In the genomic region with DNA sequence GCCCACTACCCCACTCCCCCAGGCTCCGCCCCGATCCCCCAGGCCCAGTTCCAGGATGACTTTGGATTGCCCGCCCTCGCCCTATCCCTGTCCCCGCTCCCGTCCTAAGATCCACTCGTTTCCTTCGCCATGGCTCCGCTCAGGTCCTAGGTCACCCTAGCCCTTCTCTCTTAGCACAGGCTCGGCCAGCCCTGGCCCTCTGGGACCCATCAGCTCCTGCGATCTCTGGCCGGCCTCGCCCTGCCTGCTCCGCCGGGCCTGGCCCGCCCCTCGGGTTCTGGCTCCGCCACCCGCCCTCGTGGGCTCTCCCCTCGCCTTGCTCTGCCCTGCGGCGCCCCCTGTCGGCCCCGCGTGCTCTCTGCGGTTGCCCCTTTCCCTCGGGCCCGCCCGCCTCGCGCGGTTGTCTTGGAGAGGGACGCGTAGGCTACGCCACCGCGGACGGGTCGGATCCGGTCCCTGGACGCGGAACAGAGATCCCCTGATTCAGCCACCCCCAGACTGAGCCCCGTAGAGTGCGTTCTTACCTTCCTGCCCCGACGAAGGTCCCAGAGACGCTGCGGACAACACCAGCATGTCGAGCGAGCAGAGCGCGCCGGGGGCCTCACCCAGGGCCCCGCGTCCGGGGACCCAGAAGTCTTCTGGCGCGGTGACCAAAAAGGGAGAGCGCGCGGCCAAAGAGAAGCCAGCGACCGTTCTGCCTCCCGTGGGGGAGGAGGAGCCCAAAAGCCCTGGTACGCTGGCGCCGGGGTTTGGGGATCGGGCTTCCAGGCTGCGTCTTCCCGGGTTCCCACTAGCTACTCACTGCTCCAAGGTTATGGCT, we compare ENCODE assay signal across 9 cellular contexts. TPM values are rescaled to one million over a fixed set of nuclear protein-coding genes. Genes with fewer than 3 reads are reported as not detected.
DNase-seq lines count a peak whose midpoint lies in the region; ATAC-seq, FAIRE-seq and TF ChIP-seq lines count a peak whose summit lies in the region.
"Had no signal": no experiment of that assay in that cellular context is flagged by ENCODE, and none has a peak within 500 bp of the region (broad histone marks: within the 10 kb centered on the region; RNA-seq: fewer than 3 reads in every experiment).

A gene (plus strand): TSS at position 400 of the 820 bp plus-strand sequence. CDS start 172 bp downstream, at position 572.

- POLR2A ChIA-PET in A673 (lab: Charles Lee; ENCODE audit: low non-redundant PET) = no interaction called here

- CTCF ChIA-PET in A673 (lab: Charles Lee) = interaction anchor here (1.0 kb wide), 1 partner anchor 231 kb away, joined by 3 read pairs; no protein-coding TSS in a partner anchor

- H4K91ac ChIP-seq in neuronal stem cell (ENCODE audit: low read depth, low read length, poor library complexity) = no peak within 1 kb of the TSS

- H3K4me3 ChIP-seq in A673 (ENCODE audit: low read depth, low read length, poor library complexity, severe bottlenecking) = peak within 1 kb of the TSS; percentile 25
- H3K4me3 ChIP-seq in GM23248 = peak within 1 kb of the TSS; percentile 71
- H3K4me3 ChIP-seq in neuronal stem cell (ENCODE audit: low read length in 2 of 2) = peak within 1 kb of the TSS; percentile 22 to 53
- peak within 1 kb of the TSS; percentile 51 for H3K4me3 ChIP-seq in thoracic aorta

- H3K79me1 ChIP-seq in neuronal stem cell (ENCODE audit: low read depth, low read length) = no peaks in the 10 kb centered on the region

- H3K9ac ChIP-seq in GM23248 = peak within 1 kb of the TSS; percentile 48; the same call in 1 of the 2 replicates
- H3K9ac ChIP-seq in neuronal stem cell (ENCODE audit: low read depth, low read length, poor library complexity) = peak within 1 kb of the TSS; percentile 82

- no peak for ATAC-seq in thoracic aorta (ENCODE audit: insufficient number of reproducible peaks, low FRiP score, low read depth)

- peak within 1 kb of the TSS; percentile 27 for H2AK5ac ChIP-seq in neuronal stem cell (ENCODE audit: low read depth, low read length)

- FAIRE-seq in frontal cortex (lab: Jason Lieb, UNC) = no peak
- FAIRE-seq: GM18507 had no signal

- peak within 1 kb of the TSS; percentile 94 for H3K18ac ChIP-seq in neuronal stem cell (ENCODE audit: low read length)

- TF ChIP-seq CTCF in A673 (conservative IDR thresholded peaks at IDR 0.05; ENCODE audit: low read depth, low read length) (peak; percentile 94), thoracic aorta (IDR thresholded peaks at IDR 0.05) (peak; percentile 69)

- no peak within 1 kb of the TSS for H2BK12ac ChIP-seq in neuronal stem cell (ENCODE audit: low read length)

- H3K23ac ChIP-seq in neuronal stem cell (ENCODE audit: low read depth, low read length, poor library complexity) = peak within 1 kb of the TSS; percentile 49

- in situ Hi-C loops in GM23248 (cut with MboI) = no loop called here

- H3K36me3 ChIP-seq in A673 (ENCODE audit: insufficient read depth, low read length, poor library complexity, severe bottlenecking) (no peaks in the 10 kb centered on the region), GM23248 (ENCODE audit: low read depth) (no peaks in the 10 kb centered on the region), neuronal stem cell (replicated peaks in 1 of 2; ENCODE audit: control insufficient read depth in 2 of 2, insufficient read depth in 2 of 2, low read length in 2 of 2) (no peaks in the 10 kb centered on the region), thoracic aorta (no peaks in the 10 kb centered on the region)

- H2BK120ac ChIP-seq in neuronal stem cell (ENCODE audit: low read depth, low read length) = no peak within 1 kb of the TSS

- no peak within 1 kb of the TSS for H3K4ac ChIP-seq in neuronal stem cell (ENCODE audit: low read length)

- H3K27me3 ChIP-seq in A673 (replicated peaks; ENCODE audit: insufficient read depth, low read depth, low read length, poor library complexity) (peaks cover 50% of the 10 kb centered on the region), GM23248 (replicated peaks; ENCODE audit: insufficient read depth) (peaks cover 39% of the 10 kb centered on the region), neuronal stem cell (ENCODE audit: control insufficient read depth in 3 of 3, insufficient read depth in 3 of 3, low read depth in 1 of 3, low read length in 3 of 3) (peaks cover 38 to 63% (median 56%) of the 10 kb centered on the region in 3 experiments), thoracic aorta (replicated peaks; ENCODE audit: insufficient read depth) (peaks cover 4% of the 10 kb centered on the region)

- H2BK15ac ChIP-seq in neuronal stem cell (ENCODE audit: low read length) = peak within 1 kb of the TSS; percentile 97

- no TSS peak for BruUV-seq in A673 (replicated peaks; lab: Mats Ljungman, UMichigan)

- WGBS in GM23248 (ENCODE audit: low coverage in 1 of 2, low lambda C conversion rate in 2 of 2, missing lambda C conversion rate in 2 of 2), 2 experiments = 6 to 10% methylated on average over 43 to 71 of the region's 71 CpGs
- no CpG with 5 or more reads among the region's 71 CpGs for WGBS in neuronal stem cell (ENCODE audit: extremely low coverage in 2 of 2, insufficient read length in 2 of 2, insufficient replicate concordance in 1 of 2), 2 donors

- no peaks in the 10 kb centered on the region for H4K20me1 ChIP-seq in GM23248 (ENCODE audit: insufficient read depth)

- H3K9me2 ChIP-seq in GM23248 (ENCODE audit: insufficient read depth) = no peaks in the 10 kb centered on the region

- H3K79me2 ChIP-seq in GM23248 (ENCODE audit: insufficient read depth) = no peaks in the 10 kb centered on the region

- H3K4me1 ChIP-seq in A673 (ENCODE audit: insufficient read depth, low read length, poor library complexity, severe bottlenecking) (peaks cover 9% of the 10 kb centered on the region), GM23248 (ENCODE audit: insufficient read depth) (no peaks in the 10 kb centered on the region), neuronal stem cell (ENCODE audit: control insufficient read depth in 2 of 2, insufficient read depth in 1 of 2, low read depth in 1 of 2, low read length in 2 of 2) (peaks cover 1 to 5% of the 10 kb centered on the region in 2 donors), thoracic aorta (ENCODE audit: control insufficient read depth in 1 of 2, low read depth in 2 of 2) (peaks cover 7 to 24% of the 10 kb centered on the region in 2 donors)

- no peak within 1 kb of the TSS for H4K8ac ChIP-seq in neuronal stem cell (ENCODE audit: low read depth, low read length)

- H3K4me2 ChIP-seq in GM23248 (ENCODE audit: unreplicated experiment) (peak within 1 kb of the TSS; percentile 80), neuronal stem cell (ENCODE audit: insufficient read depth, low read length, poor library complexity, severe bottlenecking) (peak within 1 kb of the TSS; percentile 64)

- intact Hi-C loops in A673 (cut with micrococcal nuclease; ENCODE audit: unreplicated experiment) = loop anchor here (10.0 kb wide), 1 partner anchor 236 kb away; no protein-coding TSS in a partner anchor

- H2AFZ ChIP-seq in GM23248 (peak within 1 kb of the TSS; percentile 91), neuronal stem cell (ENCODE audit: low read length) (peak within 1 kb of the TSS; percentile 81)

- peaks cover 10% of the 10 kb centered on the region for H3F3A ChIP-seq in GM23248 (ENCODE audit: insufficient read depth)

- DNase-seq in A673 (ENCODE audit: low spot score) (peak; percentile 89), GM23248 (peak; percentile 93), OCI-M1 (lab: John Stamatoyannopoulos, UW) (peak; percentile 93), frontal cortex (ENCODE audit: low spot score in 2 of 2) (peak; percentile 75 to 89), neuronal stem cell (ENCODE audit: low spot score) (peak; percentile 87), thoracic aorta (ENCODE audit: low spot score) (no peak), NCI-H1417 treated with DMSO at 0.1 percent for 48 hours (lab: John Stamatoyannopoulos, UW) (no peak)
- DNase-seq in activated effector memory CD4-positive, alpha-beta T cell treated with Interleukin-2 at 50 U/mL for 16 hours = peak; percentile 19

- H3K9me3 ChIP-seq in A673 (ENCODE audit: low read depth, low read length, poor library complexity, severe bottlenecking) = no peaks in the 10 kb centered on the region
- no peaks in the 10 kb centered on the region for H3K9me3 ChIP-seq in GM23248 (ENCODE audit: low read depth)
- H3K9me3 ChIP-seq in neuronal stem cell (replicated peaks in 1 of 2; ENCODE audit: control insufficient read depth in 2 of 2, insufficient read depth in 1 of 2, low read depth in 1 of 2, low read length in 2 of 2) = peaks cover 2 to 7% of the 10 kb centered on the region in 2 donors
- no peaks in the 10 kb centered on the region for H3K9me3 ChIP-seq in thoracic aorta

- no peak within 1 kb of the TSS for H3K27ac ChIP-seq in A673 (ENCODE audit: low read depth, low read length, poor library complexity, severe bottlenecking)
- H3K27ac ChIP-seq in GM23248 = no peak within 1 kb of the TSS
- H3K27ac ChIP-seq in neuronal stem cell (replicated peaks; ENCODE audit: low read length) = no peak within 1 kb of the TSS
- H3K27ac ChIP-seq in thoracic aorta = no peak within 1 kb of the TSS

- H3K14ac ChIP-seq in neuronal stem cell (ENCODE audit: low read length) = no peak within 1 kb of the TSS

- H2BK5ac ChIP-seq in neuronal stem cell (ENCODE audit: low read length) = no peak within 1 kb of the TSS

RNA-seq across cellular contexts. Expression of the gene that starts here (rescaled TPM):
- total RNA-seq in A673 (2021) (not detected in 2 replicates), frontal cortex (not detected), thoracic aorta (not detected)
- total RNA-seq in GM23248 (2014; rRNA removed; shearing (Covaris generic)) = 0.32 TPM in 1 of 2 replicates, not detected in the other
- not detected in 2 replicates for polyA plus RNA-seq in GM23248 (2016; fragmentation: Nextera tagmentation; extraction: Ambion mirVana)
- polyA plus RNA-seq in neuronal stem cell (2013, experiment 1 of 2) = 0.03 TPM
- polyA plus RNA-seq in neuronal stem cell (2013, experiment 2 of 2) = 0.01 TPM

Comparison
In these comparisons a context has a peak if more than half of its experiments do, and no peak if none do; other contexts are left out.
1. Peak in DNase-seq and H3K4me3 ChIP-seq in A673; RNA of the gene not detected or under 1 TPM.
2. Peak in DNase-seq, H3K4me3 ChIP-seq, H3K9ac ChIP-seq and H3K4me2 ChIP-seq in GM23248; RNA of the gene not detected or under 1 TPM.
3. Peak in DNase-seq in frontal cortex; RNA of the gene not detected or under 1 TPM.
4. DNase-seq: peak in OCI-M1 (single experiment), activated effector memory CD4-positive, alpha-beta T cell treated with Interleukin-2 at 50 U/mL for 16 hours (single experiment) and neuronal stem cell (single experiment); none in thoracic aorta (single experiment) and NCI-H1417 treated with DMSO at 0.1 percent for 48 hours (single experiment).
5. Peak in every context shown above with its lines, with median percentiles within 50 percentile points of each other: H3K4me3 ChIP-seq.